Comparison of ENCODE assay signal across 13 cellular contexts in genomic region chr6:156980515-156980914, GRCh38.
DNase-seq lines count a peak whose midpoint lies in the region; ATAC-seq and TF ChIP-seq lines count a peak whose summit lies in the region.
"Had no signal": no experiment of that assay in that cellular context is flagged by ENCODE, and none has a peak within 500 bp of the region (broad histone marks: within the 10 kb centered on the region; RNA-seq: fewer than 3 reads in every experiment).

No MANE protein-coding gene starts in this region.

- DNase-seq in G401 (ENCODE audit: low spot score) (peak; percentile 52), NCI-H187 (lab: John Stamatoyannopoulos, UW) (peak; percentile 29 to 85), SK-MEL-5 (ENCODE audit: low read depth, low spot score) (peak; percentile 48), nephron progenitor cell (peak; percentile 61), testis (no peak), NOMO-1 treated with DMSO at 0.1 percent for 48 hours (lab: John Stamatoyannopoulos, UW; ENCODE audit: unreplicated experiment) (no peak)
- no peak for DNase-seq in stimulated activated naive CD4-positive, alpha-beta T cell (lab: John Stamatoyannopoulos, UW)
- DNase-seq: activated naive CD4-positive, alpha-beta T cell treated with anti-CD3 and anti-CD28 coated beads for 36 hours; stimulated activated CD4-positive, alpha-beta T cell treated with anti-CD3 and anti-CD28 coated beads, Interleukin-2, amount 100 ng/mL, for 24 hours; substantia nigra; WERI-Rb-1 had no signal

- H3K4me3 ChIP-seq in testis: no peak overlapping the region
- H3K4me3 ChIP-seq: dorsolateral prefrontal cortex had no signal

- H3K27me3 ChIP-seq in testis: no peaks in the 10 kb centered on the region
- H3K27me3 ChIP-seq: dorsolateral prefrontal cortex had no signal

- peak overlapping the region; percentile 41 for H3K4me3 Mint-ChIP-seq in nephron progenitor cell
- H3K4me3 Mint-ChIP-seq: activated naive CD4-positive, alpha-beta T cell treated with anti-CD3 and anti-CD28 coated beads for 36 hours had no signal

- no peaks in the 10 kb centered on the region for H3K36me3 ChIP-seq in testis (ENCODE audit: low read depth, missing control alignments)
- H3K36me3 ChIP-seq: WERI-Rb-1 had no signal

- no peaks in the 10 kb centered on the region for H3K9me3 Mint-ChIP-seq in nephron progenitor cell
- H3K9me3 Mint-ChIP-seq: activated naive CD4-positive, alpha-beta T cell treated with anti-CD3 and anti-CD28 coated beads for 36 hours had no signal

- no peaks in the 10 kb centered on the region for H3K36me3 Mint-ChIP-seq in nephron progenitor cell (ENCODE audit: low read depth)

- peaks cover 8% of the 10 kb centered on the region for H3K4me1 ChIP-seq in testis

- in situ Hi-C loops in G401 (cut with HindIII; ENCODE audit: low sequenced_read_pairs): no loop called here
- in situ Hi-C loops in SK-MEL-5 (cut with HindIII; ENCODE audit: low pct_unique_long_range_greater_than_20kb, low sequenced_read_pairs): no loop called here

- intact Hi-C loops in testis (cut with DNase I; ENCODE audit: low total_unique reads): no loop called here

- no peaks in the 10 kb centered on the region for H3K9me3 ChIP-seq in testis

- H3K27ac ChIP-seq in testis: no peak overlapping the region
- H3K27ac ChIP-seq: dorsolateral prefrontal cortex, WERI-Rb-1 had no signal

- TF ChIP-seq CTCF in nephron progenitor cell (IDR thresholded peaks at IDR 0.05): no peak
- no peak for TF ChIP-seq CTCF in testis (IDR thresholded peaks at IDR 0.05)

- H3K27ac Mint-ChIP-seq in nephron progenitor cell: peak overlapping the region; percentile 78
- H3K27ac Mint-ChIP-seq: activated naive CD4-positive, alpha-beta T cell treated with anti-CD3 and anti-CD28 coated beads for 36 hours had no signal

- ATAC-seq in GM18858 (IDR thresholded peaks at IDR 0.05; ENCODE audit: unreplicated experiment): no peak

- H3K4me1 Mint-ChIP-seq in nephron progenitor cell: peaks cover 85% of the 10 kb centered on the region

- TF ChIP-seq POLR2A in testis (IDR thresholded peaks at IDR 0.05): no peak

- 90 to 98% methylated on average over 9 to 10 of the region's 10 CpGs for WGBS in testis, 2 donors

- no peaks in the 10 kb centered on the region for H3K27me3 Mint-ChIP-seq in nephron progenitor cell (ENCODE audit: low read depth, poor library complexity)

Comparison
In these comparisons a context has a peak if more than half of its experiments do, and no peak if none do; other contexts are left out.
1. DNase-seq: peak in G401 (single experiment), NCI-H187 (2 of 2), SK-MEL-5 (single experiment) and nephron progenitor cell (single experiment); none in stimulated activated naive CD4-positive, alpha-beta T cell (0 of 6), testis (single experiment) and NOMO-1 treated with DMSO at 0.1 percent for 48 hours (single experiment).